8 cellular contexts compared by ENCODE assay signal in the genomic region with DNA sequence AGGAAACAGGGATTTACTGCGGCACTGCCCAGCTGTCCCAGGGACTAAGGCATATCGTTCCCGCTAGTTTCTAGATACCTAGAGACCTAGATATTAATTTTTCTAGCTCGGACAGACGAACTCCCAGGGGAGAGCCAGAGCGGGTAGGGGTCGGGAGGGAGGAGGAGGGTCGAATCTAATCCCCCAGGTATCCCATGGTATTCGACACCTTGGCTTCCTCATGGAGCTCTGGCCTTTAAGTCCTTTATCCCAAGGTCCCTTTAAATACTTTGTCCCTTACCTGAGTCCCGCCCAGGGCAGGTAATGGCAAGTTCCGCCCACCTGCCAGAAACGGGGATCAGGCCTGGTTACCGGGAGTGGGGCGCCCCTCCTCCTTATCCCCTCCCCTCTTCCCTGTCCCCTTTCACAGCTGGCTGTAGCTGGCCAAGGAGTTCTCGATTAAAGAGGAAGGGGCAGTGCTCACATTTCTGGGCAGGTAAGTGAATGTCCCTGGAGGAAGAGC. TPM values are rescaled to one million over a fixed set of nuclear protein-coding genes. Genes with fewer than 3 reads are reported as not detected.
DNase-seq lines count a peak whose midpoint lies in the region; ATAC-seq and TF ChIP-seq lines count a peak whose summit lies in the region.

A gene (plus strand): TSS at position 310 of the 502 bp plus-strand sequence. CDS start 1,904 bp downstream, outside the sequence.

- H4K91ac ChIP-seq in mesenchymal stem cell (ENCODE audit: low read length), result no peak within 1 kb of the TSS

- H3K36me3 ChIP-seq in breast epithelium (no peaks in the 10 kb centered on the region), mesenchymal stem cell (ENCODE audit: control insufficient read depth in 1 of 2, insufficient read depth in 2 of 2, low read depth in 1 of 2, low read length in 2 of 2) (peaks cover 3 to 5% of the 10 kb centered on the region in 2 experiments)

- no peak within 1 kb of the TSS for H3K4ac ChIP-seq in mesenchymal stem cell (ENCODE audit: low read depth in 1 of 2, low read length in 2 of 2)

- no peak within 1 kb of the TSS for H2BK120ac ChIP-seq in mesenchymal stem cell (ENCODE audit: low read depth, low read length)

- no peaks in the 10 kb centered on the region for H3K9me3 ChIP-seq in breast epithelium
- H3K9me3 ChIP-seq in mesenchymal stem cell (ENCODE audit: control insufficient read depth, low read length), result no peaks in the 10 kb centered on the region

- H3K14ac ChIP-seq in mesenchymal stem cell (ENCODE audit: low read length in 2 of 2), result no peak within 1 kb of the TSS

- H3K18ac ChIP-seq in mesenchymal stem cell (ENCODE audit: low read depth in 1 of 2, low read length in 2 of 2), result peak within 1 kb of the TSS; percentile 2

- WGBS in mesenchymal stem cell, result 47% methylated on average over 14 of the region's 15 CpGs

- peak within 1 kb of the TSS; percentile 95 for H3K9ac ChIP-seq in mesenchymal stem cell (ENCODE audit: low read length)

- H3K79me1 ChIP-seq in mesenchymal stem cell (replicated peaks; ENCODE audit: low read length, poor library complexity, severe bottlenecking), result no peaks in the 10 kb centered on the region

- H2AFZ ChIP-seq in mesenchymal stem cell (ENCODE audit: low read depth, low read length), result no peak within 1 kb of the TSS

- DNase-seq in stimulated activated naive CD8-positive, alpha-beta T cell treated with anti-CD3 and anti-CD28 coated beads, Interleukin-15, Interleukin-2, amounts not matched to agents 100 U/mL and 50 U/mL, for 24 hours, result no peak
- DNase-seq in breast epithelium (ENCODE audit: low spot score in 2 of 2) (peak in 1 of 2 donors; percentile 62), mesenchymal stem cell (no peak), GM10266 (ENCODE audit: extremely low spot score) (no peak), RKO (ENCODE audit: low spot score) (no peak)
- DNase-seq in activated effector memory CD4-positive, alpha-beta T cell treated with anti-CD3 and anti-CD28 coated beads, Interleukin-2, amount 50 U/mL, for 16 hours, result no peak

- no peaks in the 10 kb centered on the region for H3K4me1 ChIP-seq in breast epithelium
- peaks cover 2% of the 10 kb centered on the region for H3K4me1 ChIP-seq in mesenchymal stem cell (ENCODE audit: control insufficient read depth, insufficient read depth, low read depth, low read length)

- H2AK5ac ChIP-seq in mesenchymal stem cell (ENCODE audit: low read length, severe bottlenecking), result peak within 1 kb of the TSS; percentile 44

- no peaks in the 10 kb centered on the region for H3K27me3 Mint-ChIP-seq in stimulated activated naive CD8-positive, alpha-beta T cell treated with anti-CD3 and anti-CD28 coated beads, Interleukin-15, Interleukin-2, amounts not matched to agents 100 ng/mL and 50 ng/mL, for 24 hours

- H3K4me3 Mint-ChIP-seq in stimulated activated naive CD8-positive, alpha-beta T cell treated with anti-CD3 and anti-CD28 coated beads, Interleukin-15, Interleukin-2, amounts not matched to agents 100 ng/mL and 50 ng/mL, for 24 hours, result peak within 1 kb of the TSS; percentile 92

- peak within 1 kb of the TSS; percentile 92 for H4K8ac ChIP-seq in mesenchymal stem cell (ENCODE audit: low read length)

- H3K4me3 ChIP-seq in breast epithelium (peak within 1 kb of the TSS; percentile 54 to 73 (median 67)), mesenchymal stem cell (ENCODE audit: insufficient read depth in 1 of 2, low read depth in 1 of 2, low read length in 2 of 2) (peak within 1 kb of the TSS; percentile 58 to 98)

- peak within 1 kb of the TSS; percentile 78 for H3K4me2 ChIP-seq in mesenchymal stem cell (ENCODE audit: low read length, poor library complexity, severe bottlenecking)

- H3K27ac Mint-ChIP-seq in stimulated activated naive CD8-positive, alpha-beta T cell treated with anti-CD3 and anti-CD28 coated beads, Interleukin-15, Interleukin-2, amounts not matched to agents 100 ng/mL and 50 ng/mL, for 24 hours, result peak within 1 kb of the TSS; percentile 78

- no peak within 1 kb of the TSS for H2BK5ac ChIP-seq in mesenchymal stem cell (ENCODE audit: low read depth, low read length, poor library complexity, severe bottlenecking)

- no peak within 1 kb of the TSS for H2BK15ac ChIP-seq in mesenchymal stem cell (ENCODE audit: low read depth, poor library complexity, severe bottlenecking)

- H3K36me3 Mint-ChIP-seq in stimulated activated naive CD8-positive, alpha-beta T cell treated with anti-CD3 and anti-CD28 coated beads, Interleukin-15, Interleukin-2, amounts not matched to agents 100 ng/mL and 50 ng/mL, for 24 hours (ENCODE audit: low read depth), result peaks cover 3% of the 10 kb centered on the region

- intact Hi-C loops in breast epithelium (cut with DNase I; ENCODE audit: low total_unique reads), result no loop called here

- H3K23ac ChIP-seq in mesenchymal stem cell (ENCODE audit: low read length in 2 of 2), result no peak within 1 kb of the TSS

- H3K9me3 Mint-ChIP-seq in stimulated activated naive CD8-positive, alpha-beta T cell treated with anti-CD3 and anti-CD28 coated beads, Interleukin-15, Interleukin-2, amounts not matched to agents 100 ng/mL and 50 ng/mL, for 24 hours, result no peaks in the 10 kb centered on the region

- peak within 1 kb of the TSS in 1 of 2 experiments; percentile 33 for H2BK12ac ChIP-seq in mesenchymal stem cell (ENCODE audit: low read length in 2 of 2)

- no peak for ATAC-seq in stimulated activated naive CD8-positive, alpha-beta T cell treated with anti-CD3 and anti-CD28 coated beads, Interleukin-15, Interleukin-2, amounts not matched to agents 100 U/mL and 50 U/mL, for 24 hours
- ATAC-seq in GM21526 (IDR thresholded peaks at IDR 0.05; ENCODE audit: low FRiP score, unreplicated experiment), result no peak

- H3K27me3 ChIP-seq in breast epithelium (no peaks in the 10 kb centered on the region), mesenchymal stem cell (ENCODE audit: control insufficient read depth in 1 of 2, insufficient read depth in 1 of 2, low read length in 2 of 2) (no peaks in the 10 kb centered on the region)

- TF ChIP-seq POLR2A in breast epithelium (IDR thresholded peaks at IDR 0.05), result no peak

- peaks cover 33% of the 10 kb centered on the region for H3K4me1 Mint-ChIP-seq in stimulated activated naive CD8-positive, alpha-beta T cell treated with anti-CD3 and anti-CD28 coated beads, Interleukin-15, Interleukin-2, amounts not matched to agents 100 ng/mL and 50 ng/mL, for 24 hours (ENCODE audit: low read depth)

- TF ChIP-seq CTCF in breast epithelium (IDR thresholded peaks at IDR 0.05), result no peak
- TF ChIP-seq CTCF in GM10266 (IDR thresholded peaks at IDR 0.05; ENCODE audit: control insufficient read depth, insufficient read depth, low read depth, missing control alignments), result no peak

- H3K27ac ChIP-seq in breast epithelium, result peak within 1 kb of the TSS; percentile 76 to 77
- peak within 1 kb of the TSS; percentile 71 for H3K27ac ChIP-seq in mesenchymal stem cell (ENCODE audit: low read length, poor library complexity, severe bottlenecking)

RNA-seq across cellular contexts. Expression of the gene that starts here (rescaled TPM):
- total RNA-seq in breast epithelium, result 10 to 100 TPM in 2 of 3 donors, under 1 TPM in 1; 0.32 to 16.1 (median 10.2) TPM
- polyA plus RNA-seq in mesenchymal stem cell (2013, experiment 1 of 2), result 0.50 TPM
- 0.40 TPM for polyA plus RNA-seq in mesenchymal stem cell (2013, experiment 2 of 2)
